8 cellular contexts compared by ENCODE assay signal in genomic region chr17:35141681-35142466, GRCh38. TPM values are rescaled to one million over a fixed set of nuclear protein-coding genes. Genes with fewer than 3 reads are reported as not detected.
DNase-seq lines count a peak whose midpoint lies in the region; ATAC-seq and TF ChIP-seq lines count a peak whose summit lies in the region.

TSS of gene NLE1 (minus strand) at chr17:35142303. CDS start at chr17:35142275, 28 bp downstream.

- H3K27me3 ChIP-seq in BJ (ENCODE audit: control insufficient read depth, insufficient read depth, low read length) = no peaks in the 10 kb centered on the region
- H3K27me3 ChIP-seq in effector memory CD4-positive, alpha-beta T cell (replicated peaks; ENCODE audit: control insufficient read depth, insufficient read depth, low read length, poor library complexity, severe bottlenecking) = no peaks in the 10 kb centered on the region

- H3K27ac ChIP-seq in effector memory CD4-positive, alpha-beta T cell (ENCODE audit: insufficient read depth, low read length, poor library complexity, severe bottlenecking) = peak within 1 kb of the TSS; percentile 69

- CTCF ChIA-PET in BJ (lab: Yijun Ruan, JAX) = interaction anchor here (0.6 to 1.8 kb wide), 10 partner anchors 11 to 722 kb away, joined by 3 to 6 read pairs (median 4); no protein-coding TSS in a partner anchor

- POLR2A ChIA-PET in BJ (lab: Charles Lee) = no interaction called here

- DNase-seq in BJ (ENCODE audit: low read depth) (no peak), GM19240 (ENCODE audit: insufficient read length, low spot score) (peak; percentile 94), NCI-H82 treated with DMSO at 0.1 percent for 48 hours (lab: John Stamatoyannopoulos, UW; ENCODE audit: unreplicated experiment) (peak; percentile 46), medulla oblongata (ENCODE audit: extremely low spot score) (peak; percentile 79)
- peak; percentile 68 to 82 for DNase-seq in activated CD8-positive, alpha-beta memory T cell treated with anti-CD3 and anti-CD28 coated beads for 1 hour (ENCODE audit: extremely low read depth in 1 of 2, low read depth in 1 of 2)
- DNase-seq in effector memory CD4-positive, alpha-beta T cell = peak; percentile 67 to 76 (median 74)
- DNase-seq in stimulated activated CD4-positive, alpha-beta T cell treated with anti-CD3 and anti-CD28 coated beads, TNF-alpha, amount 100 ng/mL, for 4 hours (ENCODE audit: low read depth in 3 of 3) = peak; percentile 80 to 86 (median 80)

- no peaks in the 10 kb centered on the region for H3K9me3 ChIP-seq in effector memory CD4-positive, alpha-beta T cell (ENCODE audit: control insufficient read depth, low read length)

- H3K36me3 ChIP-seq in BJ (ENCODE audit: control insufficient read depth, insufficient read depth, low read length) = peaks cover 8% of the 10 kb centered on the region
- peaks cover 31% of the 10 kb centered on the region for H3K36me3 ChIP-seq in effector memory CD4-positive, alpha-beta T cell (ENCODE audit: control insufficient read depth, insufficient read depth, low read length)

- peak within 1 kb of the TSS; percentile 94 for H3K4me3 ChIP-seq in BJ (ENCODE audit: low read depth, low read length)
- H3K4me3 ChIP-seq in effector memory CD4-positive, alpha-beta T cell (ENCODE audit: insufficient read depth, low read depth, low read length, poor library complexity, severe bottlenecking) = peak within 1 kb of the TSS; percentile 89

- peaks cover 9% of the 10 kb centered on the region for H3K4me1 ChIP-seq in effector memory CD4-positive, alpha-beta T cell (ENCODE audit: control insufficient read depth, insufficient read depth, low read length, poor library complexity, severe bottlenecking)

- peak; percentile 73 for ATAC-seq in HG03571 (IDR thresholded peaks at IDR 0.05; ENCODE audit: unreplicated experiment)

- TF ChIP-seq CTCF in BJ (IDR thresholded peaks at IDR 0.05; ENCODE audit: insufficient read depth, low read depth, low read length) = peak; percentile 99

RNA-seq across cellular contexts. Expression of gene NLE1, which starts in this region (rescaled TPM):
- 8.1 and 14.9 TPM in 2 replicates for polyA plus RNA-seq in BJ (2011; rRNA removed)
- polyA minus RNA-seq in BJ (2011; rRNA and poly(A)+ RNA removed) = 7.9 and 15.0 TPM in 2 replicates
